In the genomic region with DNA sequence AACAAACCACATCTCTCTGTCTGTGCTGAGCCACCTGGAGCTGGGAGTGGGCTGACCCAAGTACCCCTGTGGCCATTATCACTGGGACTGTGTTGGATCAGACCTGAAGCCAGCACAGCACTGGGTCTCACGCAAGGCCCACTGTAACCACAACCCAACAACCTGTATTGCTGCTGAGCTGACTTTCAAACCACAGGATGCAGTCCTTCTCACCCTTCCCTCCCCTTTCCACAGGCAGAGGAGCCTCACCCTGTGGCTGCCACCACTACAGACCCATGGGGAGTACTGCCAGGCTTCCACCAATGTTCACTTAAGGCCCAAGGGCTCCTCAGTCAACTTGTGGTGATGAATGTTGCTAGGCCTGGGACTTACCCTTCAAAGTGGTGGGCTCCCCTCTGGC, we compare ENCODE assay signal across 24 cellular contexts.
"Had no signal": no experiment of that assay in that cellular context is flagged by ENCODE, and none has a peak within 500 bp of the region (broad histone marks: within the 10 kb centered on the region; RNA-seq: fewer than 3 reads in every experiment).

No MANE protein-coding gene starts in this region.

- DNase-seq: activated CD4-positive, alpha-beta T cell treated with anti-CD3 and anti-CD28 coated beads, Interleukin-2, amount 10 ng/mL, durations not matched to agents 7 days and 5 days; activated CD4-positive, CD25-positive, alpha-beta regulatory T cell; activated CD8-positive, alpha-beta memory T cell treated with anti-CD3 and anti-CD28 coated beads, Interleukin-2, amount 10 ng/mL, durations not matched to agents 7 days and 5 days; activated effector memory CD4-positive, alpha-beta T cell treated with Interleukin-2 at 50 U/mL for 16 hours; activated naive CD4-positive, alpha-beta T cell treated with Interleukin-2 at 50 U/mL for 16 hours; activated naive CD8-positive, alpha-beta T cell treated with anti-CD3 and anti-CD28 coated beads, Interleukin-2, amount 50 U/mL, for 24 hours; activated T-cell treated with anti-CD3 and anti-CD28 coated beads, Interleukin-2, amount 50 U/mL, for 24 hours; amniotic stem cell; body of pancreas; KG1; MG63; MV-4-11; NCI-H1092 treated with DMSO at 0.1 percent for 48 hours; NCI-H1417 treated with DMSO at 0.1 percent for 48 hours; NCI-H1694 treated with DMSO at 0.1 percent for 48 hours; NCI-H2029 treated with DMSO at 0.1 percent for 48 hours; NCI-H510A treated with DMSO at 0.1 percent for 48 hours; SIG-M5; T-cell had no signal

- H3K27ac Mint-ChIP-seq: activated CD4-positive, alpha-beta T cell treated with anti-CD3 and anti-CD28 coated beads, Interleukin-2, amount 10 ng/mL, durations not matched to agents 7 days and 5 days; activated CD8-positive, alpha-beta memory T cell treated with anti-CD3 and anti-CD28 coated beads, Interleukin-2, amount 10 ng/mL, durations not matched to agents 7 days and 5 days; activated naive CD4-positive, alpha-beta T cell treated with anti-CD3 and anti-CD28 coated beads, Interleukin-2, amount 50 U/mL, for 72 hours; activated naive CD8-positive, alpha-beta T cell treated with anti-CD3 and anti-CD28 coated beads, Interleukin-2, amount 50 U/mL, for 24 hours; activated T-cell treated with anti-CD3 and anti-CD28 coated beads, Interleukin-2, amount 50 U/mL, for 24 hours; activated T-helper 1 cell treated with anti-CD3 and anti-CD28 coated beads, Interleukin-12 subunit alpha, Interleukin-12 subunit beta, Interleukin-2, Interleukin-4 antibody, amounts not matched to agents 30 ng/mL and 10 ng/mL and 1 ng/mL, durations not matched to agents 14 hours and 24 hours and 36 hours; T-cell had no signal

- H3K27me3 Mint-ChIP-seq: activated CD4-positive, alpha-beta T cell treated with anti-CD3 and anti-CD28 coated beads, Interleukin-2, amount 10 ng/mL, durations not matched to agents 7 days and 5 days; activated CD8-positive, alpha-beta memory T cell treated with anti-CD3 and anti-CD28 coated beads, Interleukin-2, amount 10 ng/mL, durations not matched to agents 7 days and 5 days; activated naive CD8-positive, alpha-beta T cell treated with anti-CD3 and anti-CD28 coated beads, Interleukin-2, amount 50 U/mL, for 24 hours; activated T-cell treated with anti-CD3 and anti-CD28 coated beads, Interleukin-2, amount 50 U/mL, for 24 hours; T-cell had no signal

- H3K4me1 ChIP-seq: ascending aorta, body of pancreas had no signal

- H3K9me3 ChIP-seq: body of pancreas had no signal

- H3K27me3 ChIP-seq: ascending aorta, MG63 had no signal

- H3K4me1 Mint-ChIP-seq: activated naive CD8-positive, alpha-beta T cell treated with anti-CD3 and anti-CD28 coated beads, Interleukin-2, amount 50 U/mL, for 24 hours had no signal

- ATAC-seq: activated CD8-positive, alpha-beta memory T cell treated with anti-CD3 and anti-CD28 coated beads, Interleukin-2, amount 10 ng/mL, durations not matched to agents 7 days and 5 days; activated naive CD4-positive, alpha-beta T cell treated with anti-CD3 and anti-CD28 coated beads, Interleukin-2, amount 50 U/mL, for 72 hours; activated naive CD8-positive, alpha-beta T cell treated with anti-CD3 and anti-CD28 coated beads, Interleukin-2, amount 50 U/mL, for 24 hours; body of pancreas; T-cell had no signal

- H3K27ac ChIP-seq: ascending aorta, body of pancreas, SK-N-MC, VCaP had no signal

- H3K36me3 ChIP-seq: MG63 had no signal

- H3K4me3 ChIP-seq: ascending aorta, body of pancreas, MG63, SK-N-MC had no signal

- H3K4me3 Mint-ChIP-seq: activated CD4-positive, alpha-beta T cell treated with anti-CD3 and anti-CD28 coated beads, Interleukin-2, amount 10 ng/mL, durations not matched to agents 7 days and 5 days; activated CD8-positive, alpha-beta memory T cell treated with anti-CD3 and anti-CD28 coated beads, Interleukin-2, amount 10 ng/mL, durations not matched to agents 7 days and 5 days; activated naive CD8-positive, alpha-beta T cell treated with anti-CD3 and anti-CD28 coated beads, Interleukin-2, amount 50 U/mL, for 24 hours; activated T-cell treated with anti-CD3 and anti-CD28 coated beads, Interleukin-2, amount 50 U/mL, for 24 hours; activated T-helper 1 cell treated with anti-CD3 and anti-CD28 coated beads, Interleukin-12 subunit alpha, Interleukin-12 subunit beta, Interleukin-2, Interleukin-4 antibody, amounts not matched to agents 30 ng/mL and 10 ng/mL and 1 ng/mL, durations not matched to agents 14 hours and 24 hours and 36 hours; T-cell had no signal
